ENCODE assay signal across 9 cellular contexts in genomic region chr4:105215609-105216313, GRCh38.
DNase-seq lines count a peak whose midpoint lies in the region; ATAC-seq, FAIRE-seq and TF ChIP-seq lines count a peak whose summit lies in the region.
"Had no signal": no experiment of that assay in that cellular context is flagged by ENCODE, and none has a peak within 500 bp of the region (broad histone marks: within the 10 kb centered on the region; RNA-seq: fewer than 3 reads in every experiment).

No MANE protein-coding gene starts in this region.

- TF ChIP-seq EP300 in HepG2 (IDR thresholded peaks at IDR 0.05; ENCODE audit: low read depth in 2 of 2, low read length in 2 of 2), result no peak
- TF ChIP-seq EP300 in HepG2 (CRISPR knock-in tag; IDR thresholded peaks at IDR 0.05; ENCODE audit: borderline replicate concordance), result no peak
- no peak for TF ChIP-seq EP300 in GM12878 (IDR thresholded peaks at IDR 0.05; ENCODE audit: borderline replicate concordance in 1 of 2, control insufficient read depth in 1 of 2, low read depth in 2 of 2, low read length in 2 of 2)

- no peaks in the 10 kb centered on the region for H3K36me3 ChIP-seq in HepG2 (replicated peaks in 1 of 2; ENCODE audit: control insufficient read depth in 1 of 2, insufficient read depth in 2 of 2, low read length in 2 of 2)
- no peaks in the 10 kb centered on the region for H3K36me3 ChIP-seq in right lobe of liver
- peaks cover 2 to 12% of the 10 kb centered on the region in 2 experiments; a peak in 3 of 4 replicates for H3K36me3 ChIP-seq in GM12878 (ENCODE audit: control insufficient read depth in 2 of 2, insufficient read depth in 2 of 2, low read length in 1 of 2)
- no peaks in the 10 kb centered on the region for H3K36me3 ChIP-seq in H7 (replicated peaks; ENCODE audit: control insufficient read depth, insufficient read depth, low read length)

- H3K9me3 ChIP-seq in HepG2 (ENCODE audit: low read length) (no peaks in the 10 kb centered on the region), right lobe of liver (no peaks in the 10 kb centered on the region), GM12878 (replicated peaks; ENCODE audit: control insufficient read depth, insufficient read depth, low read length) (peaks cover 13% of the 10 kb centered on the region)

- TF ChIP-seq POLR2A in HepG2 (IDR thresholded peaks at IDR 0.05; ENCODE audit: insufficient read depth in 1 of 2, low read depth in 2 of 2, low read length in 2 of 2) (no peak), right lobe of liver (IDR thresholded peaks at IDR 0.05) (no peak), GM12878 (IDR thresholded peaks at IDR 0.05; ENCODE audit: low read depth, low read length) (no peak)

- no peak overlapping the region for H3K4me2 ChIP-seq in HepG2 (ENCODE audit: low read depth, low read length)
- peak overlapping the region; percentile 7; the same call in 1 of the 2 replicates for H3K4me2 ChIP-seq in GM12878 (ENCODE audit: control insufficient read depth, insufficient read depth)

- BruUV-seq in HepG2 (replicated peaks; lab: Mats Ljungman, UMichigan) (no TSS peak), GM12878 (replicated peaks; lab: Mats Ljungman, UMichigan) (no TSS peak)

- TF ChIP-seq CTCF in HepG2 (CRISPR knock-in tag; IDR thresholded peaks at IDR 0.05), result no peak
- no peak for TF ChIP-seq CTCF in right lobe of liver (IDR thresholded peaks at IDR 0.05)
- TF ChIP-seq CTCF in GM12878 (IDR thresholded peaks at IDR 0.05 in 2 of 3, conservative IDR thresholded peaks at IDR 0.05 in 1 of 3; ENCODE audit: control insufficient read depth in 2 of 3, extremely low read depth in 1 of 3, insufficient read depth in 1 of 3, low read depth in 3 of 3, low read length in 3 of 3), result no peak

- RAD21 ChIA-PET in GM12878 (lab: Charles Lee; ENCODE audit: unreplicated experiment), result interaction anchor here (1.0 to 1.7 kb wide), 5 partner anchors 18 to 75 kb away, joined by 3 to 4 read pairs (median 3); no protein-coding TSS in a partner anchor

- H3K9ac ChIP-seq in HepG2 (ENCODE audit: insufficient read depth, low read depth, low read length) (no peak overlapping the region), GM12878 (ENCODE audit: control insufficient read depth, insufficient read depth, low read length) (peak overlapping the region; percentile 52; the same call in 1 of the 2 replicates)

- FAIRE-seq in HepG2 (lab: Jason Lieb, UNC), result no peak
- peak; percentile 77 for FAIRE-seq in GM12878 (lab: Jason Lieb, UNC)

- 62% methylated on average over 4 of the region's 4 CpGs for WGBS in HepG2 (ENCODE audit: low lambda C conversion rate)
- WGBS in right lobe of liver (ENCODE audit: insufficient coverage, low coverage, low lambda C conversion rate, missing lambda C conversion rate), result 60% methylated on average over 4 of the region's 4 CpGs
- WGBS in GM12878 (ENCODE audit: insufficient coverage, insufficient replicate concordance, low lambda C conversion rate, missing lambda C conversion rate), result 34% methylated on average over 4 of the region's 4 CpGs

- CTCF ChIA-PET in HepG2 (lab: Yijun Ruan, JAX; ENCODE audit: low intra/inter-chr PET ratio, low total read pairs) (no interaction called here), GM12878 (lab: Yijun Ruan, JAX) (interaction anchor here (0.8 to 1.5 kb wide), 5 partner anchors 11 to 238 kb away, joined by 3 to 5 read pairs (median 3); no protein-coding TSS in a partner anchor)

- H3K27me3 ChIP-seq in HepG2 (ENCODE audit: control insufficient read depth in 1 of 2, insufficient read depth in 2 of 2, low read length in 2 of 2) (no peaks in the 10 kb centered on the region), right lobe of liver (no peaks in the 10 kb centered on the region), GM12878 (replicated peaks in 1 of 2; ENCODE audit: control insufficient read depth in 2 of 2, insufficient read depth in 2 of 2, low read length in 1 of 2) (no peaks in the 10 kb centered on the region), H7 (ENCODE audit: control insufficient read depth, insufficient read depth, low read length) (no peaks in the 10 kb centered on the region)

- H3K4me3 ChIP-seq in HepG2 (replicated peaks in 1 of 3; ENCODE audit: insufficient read depth in 1 of 3, low read depth in 2 of 3, low read length in 3 of 3) (no peak overlapping the region), right lobe of liver (no peak overlapping the region), GM12878 (no peak overlapping the region), H7 (ENCODE audit: insufficient read depth, low read depth, low read length) (no peak overlapping the region)

- in situ Hi-C loops in HepG2 (cut with HindIII; ENCODE audit: extremely low pct_ligation_motif_present, low pct_unique_long_range_greater_than_20kb), result no loop called here
- in situ Hi-C loops in GM12878 (cut with MboI), result no loop called here

- H3K4me1 ChIP-seq in HepG2 (ENCODE audit: insufficient read depth, low read length), result peaks cover 8% of the 10 kb centered on the region
- no peaks in the 10 kb centered on the region for H3K4me1 ChIP-seq in right lobe of liver
- H3K4me1 ChIP-seq in GM12878 (ENCODE audit: control insufficient read depth, insufficient read depth, low read length), result peaks cover 8% of the 10 kb centered on the region; the same call in 1 of the 2 replicates

- H3K27ac ChIP-seq in HepG2 (ENCODE audit: extremely low read length, insufficient read depth, low read length) (no peak overlapping the region), right lobe of liver (no peak overlapping the region), GM12878 (ENCODE audit: control insufficient read depth, insufficient read depth) (peak overlapping the region; percentile 92)

- no peak for ATAC-seq in HepG2
- no peak for ATAC-seq in right lobe of liver
- ATAC-seq in HG03097 (IDR thresholded peaks at IDR 0.05; ENCODE audit: low FRiP score, unreplicated experiment), result peak; percentile 61
- peak; percentile 84 for ATAC-seq in GM12878

- H2AFZ ChIP-seq in HepG2 (ENCODE audit: low read length), result no peak overlapping the region
- H2AFZ ChIP-seq in GM12878 (ENCODE audit: control insufficient read depth, low read depth, low read length), result no peak overlapping the region

- H3K79me2 ChIP-seq in HepG2 (ENCODE audit: insufficient read depth, low read length) (no peaks in the 10 kb centered on the region), GM12878 (ENCODE audit: control insufficient read depth, insufficient read depth, low read length) (peaks cover 77% of the 10 kb centered on the region)

- intact Hi-C loops in HepG2 (cut with micrococcal nuclease; ENCODE audit: unreplicated experiment), result no loop called here
- intact Hi-C loops in right lobe of liver (cut with DNase I), result no loop called here
- intact Hi-C loops in GM12878 (cut with micrococcal nuclease; ENCODE audit: unreplicated experiment), result no loop called here
- intact Hi-C loops in posterior cingulate gyrus (cut with DNase I), result no loop called here

- SMC1A ChIA-PET in GM12878 (lab: Charles Lee; ENCODE audit: uncharacterized antibody, unreplicated experiment), result interaction anchor here (0.6 to 1.6 kb wide), 12 partner anchors 10 to 256 kb away, joined by 3 to 5 read pairs (median 4); no protein-coding TSS in a partner anchor

- POLR2A ChIA-PET in HepG2 (lab: Yijun Ruan, JAX) (no interaction called here), GM12878 (lab: Charles Lee) (interaction anchor here (0.6 kb wide), 1 partner anchor 36 kb away, joined by 3 read pairs; no protein-coding TSS in a partner anchor)

- TF ChIP-seq RAD21 in HepG2 (CRISPR knock-in tag; IDR thresholded peaks at IDR 0.05) (no peak), GM12878 (IDR thresholded peaks at IDR 0.05; ENCODE audit: insufficient read depth, low read depth, low read length) (no peak)

- peak; percentile 7 for DNase-seq in HepG2 (ENCODE audit: low spot score)
- DNase-seq in right lobe of liver, result no peak
- peak; percentile 83 for DNase-seq in GM12878 (ENCODE audit: low read depth, low spot score)
- no peak for DNase-seq in posterior cingulate gyrus
- no peak for DNase-seq in H7
- DNase-seq in mucosa of gallbladder (ENCODE audit: low spot score), result no peak
- no peak for DNase-seq in NCI-H1417 (lab: John Stamatoyannopoulos, UW)
- DNase-seq: SIG-M5 had no signal

- H4K20me1 ChIP-seq in HepG2 (ENCODE audit: insufficient read depth, low read length) (no peaks in the 10 kb centered on the region), GM12878 (ENCODE audit: control insufficient read depth, insufficient read depth) (no peaks in the 10 kb centered on the region)

TF ChIP-seq in GM12878, 131 proteins besides CTCF, POLR2A, EP300 and RAD21 (continues in another document):
- peak; percentile 92 for TF ChIP-seq NFIC (IDR thresholded peaks at IDR 0.05; ENCODE audit: low read depth, low read length)
- TF ChIP-seq, protein P1, sequence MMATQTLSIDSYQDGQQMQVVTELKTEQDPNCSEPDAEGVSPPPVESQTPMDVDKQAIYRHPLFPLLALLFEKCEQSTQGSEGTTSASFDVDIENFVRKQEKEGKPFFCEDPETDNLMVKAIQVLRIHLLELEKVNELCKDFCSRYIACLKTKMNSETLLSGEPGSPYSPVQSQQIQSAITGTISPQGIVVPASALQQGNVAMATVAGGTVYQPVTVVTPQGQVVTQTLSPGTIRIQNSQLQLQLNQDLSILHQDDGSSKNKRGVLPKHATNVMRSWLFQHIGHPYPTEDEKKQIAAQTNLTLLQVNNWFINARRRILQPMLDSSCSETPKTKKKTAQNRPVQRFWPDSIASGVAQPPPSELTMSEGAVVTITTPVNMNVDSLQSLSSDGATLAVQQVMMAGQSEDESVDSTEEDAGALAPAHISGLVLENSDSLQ (IDR thresholded peaks at IDR 0.05), result peak; percentile 27; the same call in 1 of the 2 replicates
- TF ChIP-seq ZBED1 (IDR thresholded peaks at IDR 0.05; ENCODE audit: borderline replicate concordance), result peak; percentile 84; the same call in 1 of the 2 replicates
- TF ChIP-seq EED (IDR thresholded peaks at IDR 0.05; ENCODE audit: low read depth), result peak; percentile 63
- TF ChIP-seq SMC3 (IDR thresholded peaks at IDR 0.05; ENCODE audit: borderline replicate concordance, low read length), result peak; percentile 6; the same call in 1 of the 2 replicates
- TF ChIP-seq JUNB (IDR thresholded peaks at IDR 0.05), result peak; percentile 88
- no peak for TF ChIP-seq NRF1 (conservative IDR thresholded peaks at IDR 0.05; ENCODE audit: low read depth, low read length)
- peak in 1 of 2 experiments; percentile 88; a peak in 2 of 4 replicates for TF ChIP-seq SRF (IDR thresholded peaks at IDR 0.05; ENCODE audit: low read depth in 2 of 2, low read length in 2 of 2)
- TF ChIP-seq BCL3 (IDR thresholded peaks at IDR 0.05; ENCODE audit: borderline replicate concordance, insufficient read depth, low read depth, low read length, poor library complexity, severe bottlenecking), result peak; percentile 92

Comparison
In these comparisons a context has a peak if more than half of its experiments do, and no peak if none do; other contexts are left out.
1. DNase-seq: peak in HepG2 (single experiment) and GM12878 (single experiment); none in right lobe of liver (0 of 3), posterior cingulate gyrus (0 of 10), H7 (single experiment), mucosa of gallbladder (single experiment) and NCI-H1417 (0 of 3).
2. ATAC-seq: peak in HG03097 (single experiment) and GM12878 (single experiment); none in HepG2 (single experiment) and right lobe of liver (0 of 4).
3. Of the 75 proteins assayed by ChIP-seq in both HepG2 and GM12878: peak only in HepG2: none; only in GM12878: ATF2, ATF7, BCL3, CBFB, CREM, EED and 7 more; in both: none; in neither: 59; mixed calls (peak in some experiments, not most) for 3.